Comparison of ENCODE assay signal across 11 cellular contexts in the genomic region with DNA sequence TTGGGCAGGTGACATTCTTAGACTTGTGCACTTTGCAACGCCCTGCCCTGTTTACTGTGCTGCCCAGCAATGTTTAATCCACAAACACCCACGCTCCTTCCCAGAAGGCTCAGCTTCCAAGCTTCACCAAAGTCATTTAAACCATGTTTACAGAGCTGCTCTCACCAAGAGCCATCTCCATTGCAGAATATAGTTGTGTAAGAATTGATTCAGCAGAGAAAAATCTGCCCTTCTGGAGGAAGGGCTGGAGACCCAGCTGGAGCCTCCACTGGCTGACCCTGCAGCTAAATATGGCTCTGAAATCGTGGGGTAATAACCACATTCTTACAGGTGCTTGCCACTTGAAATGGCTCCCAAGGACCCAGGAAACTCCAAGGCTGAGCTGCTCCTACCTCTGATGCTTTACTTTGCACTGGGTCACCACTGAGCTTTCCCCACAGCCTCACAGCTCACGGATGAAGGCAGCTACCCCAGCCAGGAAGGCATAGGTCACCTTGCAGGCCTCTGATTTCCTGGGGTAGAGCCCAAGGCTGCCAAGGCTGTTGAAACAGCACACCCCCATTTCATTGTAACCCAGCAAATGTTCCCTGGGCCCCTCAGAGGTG. TPM values are rescaled to one million over a fixed set of nuclear protein-coding genes. Genes with fewer than 3 reads are reported as not detected.
DNase-seq lines count a peak whose midpoint lies in the region; ATAC-seq and TF ChIP-seq lines count a peak whose summit lies in the region.
"Had no signal": no experiment of that assay in that cellular context is flagged by ENCODE, and none has a peak within 500 bp of the region (broad histone marks: within the 10 kb centered on the region; RNA-seq: fewer than 3 reads in every experiment).

No MANE protein-coding gene starts in this region.

- H3K4me3 ChIP-seq in brain microvascular endothelial cell (ENCODE audit: low read depth, low read length) (no peak overlapping the region), lower lobe of right lung (no peak overlapping the region), upper lobe of left lung (no peak overlapping the region)

- in situ Hi-C loops in brain microvascular endothelial cell (cut with HindIII; ENCODE audit: low pct_ligation_motif_present, low sequenced_read_pairs) = no loop called here

- no peak for DNase-seq in activated naive CD8-positive, alpha-beta T cell treated with anti-CD3 and anti-CD28 coated beads for 36 hours
- DNase-seq in brain microvascular endothelial cell (peak; percentile 85), lower lobe of right lung (no peak), upper lobe of left lung (peak in 1 of 2 donors; percentile 80)
- no peak for DNase-seq in activated naive CD4-positive, alpha-beta T cell treated with anti-CD3 and anti-CD28 coated beads, Interleukin-2, amount 50 U/mL, for 72 hours (ENCODE audit: low spot score in 2 of 2)
- no peak for DNase-seq in stimulated activated CD4-positive, alpha-beta T cell treated with anti-CD3 and anti-CD28 coated beads, Interleukin-4, amount 100 ng/mL, for 4 hours
- DNase-seq: COR-L47 had no signal

- H3K27ac ChIP-seq in brain microvascular endothelial cell = peak overlapping the region; percentile 79
- H3K27ac ChIP-seq in lower lobe of right lung = peak overlapping the region; percentile 82
- peak overlapping the region; percentile 83 to 98 (median 86) for H3K27ac ChIP-seq in upper lobe of left lung
- H3K27ac ChIP-seq: parathyroid adenoma had no signal

- H3K9me3 ChIP-seq in lower lobe of right lung = no peaks in the 10 kb centered on the region
- no peaks in the 10 kb centered on the region for H3K9me3 ChIP-seq in upper lobe of left lung

- intact Hi-C loops in lower lobe of right lung (cut with DNase I) = no loop called here

- no peaks in the 10 kb centered on the region for H3K27me3 Mint-ChIP-seq in activated naive CD8-positive, alpha-beta T cell
- H3K27me3 Mint-ChIP-seq in activated naive CD8-positive, alpha-beta T cell treated with anti-CD3 and anti-CD28 coated beads for 36 hours = no peaks in the 10 kb centered on the region
- H3K27me3 Mint-ChIP-seq: brain had no signal

- H3K4me3 Mint-ChIP-seq in activated naive CD8-positive, alpha-beta T cell = no peak overlapping the region
- no peak overlapping the region for H3K4me3 Mint-ChIP-seq in activated naive CD8-positive, alpha-beta T cell treated with anti-CD3 and anti-CD28 coated beads for 36 hours

- H3K27ac Mint-ChIP-seq in activated naive CD8-positive, alpha-beta T cell = peak overlapping the region; percentile 14
- H3K27ac Mint-ChIP-seq in activated naive CD8-positive, alpha-beta T cell treated with anti-CD3 and anti-CD28 coated beads for 36 hours = no peak overlapping the region
- peak overlapping the region in 1 of 2 donors; percentile 61 for H3K27ac Mint-ChIP-seq in activated naive CD4-positive, alpha-beta T cell treated with anti-CD3 and anti-CD28 coated beads, Interleukin-2, amount 50 U/mL, for 72 hours

- no peaks in the 10 kb centered on the region for H3K9me3 Mint-ChIP-seq in activated naive CD8-positive, alpha-beta T cell (ENCODE audit: low read depth)
- H3K9me3 Mint-ChIP-seq in activated naive CD8-positive, alpha-beta T cell treated with anti-CD3 and anti-CD28 coated beads for 36 hours = no peaks in the 10 kb centered on the region
- H3K9me3 Mint-ChIP-seq in activated naive CD4-positive, alpha-beta T cell treated with anti-CD3 and anti-CD28 coated beads, Interleukin-2, amount 50 U/mL, for 72 hours = no peaks in the 10 kb centered on the region
- H3K9me3 Mint-ChIP-seq: brain had no signal

- H3K36me3 Mint-ChIP-seq in activated naive CD8-positive, alpha-beta T cell = peaks cover 19% of the 10 kb centered on the region
- peaks cover 20% of the 10 kb centered on the region for H3K36me3 Mint-ChIP-seq in activated naive CD8-positive, alpha-beta T cell treated with anti-CD3 and anti-CD28 coated beads for 36 hours
- peaks cover 13 to 20% of the 10 kb centered on the region in 2 donors for H3K36me3 Mint-ChIP-seq in activated naive CD4-positive, alpha-beta T cell treated with anti-CD3 and anti-CD28 coated beads, Interleukin-2, amount 50 U/mL, for 72 hours

- H3K27me3 ChIP-seq in brain microvascular endothelial cell (replicated peaks) = no peaks in the 10 kb centered on the region
- H3K27me3 ChIP-seq in lower lobe of right lung (ENCODE audit: low read depth) = no peaks in the 10 kb centered on the region
- H3K27me3 ChIP-seq in upper lobe of left lung = no peaks in the 10 kb centered on the region

- peaks cover 97% of the 10 kb centered on the region for H3K4me1 ChIP-seq in lower lobe of right lung
- H3K4me1 ChIP-seq in upper lobe of left lung = peaks cover 60 to 84% (median 70%) of the 10 kb centered on the region in 4 donors

- TF ChIP-seq POLR2A in upper lobe of left lung (IDR thresholded peaks at IDR 0.05) = peak in 1 of 4 donors; percentile 32

- TF ChIP-seq CTCF in brain microvascular endothelial cell (IDR thresholded peaks at IDR 0.05; ENCODE audit: low read depth, low read length, missing control alignments) = no peak
- no peak for TF ChIP-seq CTCF in lower lobe of right lung (IDR thresholded peaks at IDR 0.05)
- no peak for TF ChIP-seq CTCF in upper lobe of left lung (IDR thresholded peaks at IDR 0.05)

- WGBS in upper lobe of left lung, 2 donors = 32 to 37% methylated on average over 4 of the region's 4 CpGs

- ATAC-seq in lower lobe of right lung (peak; percentile 84 to 89), upper lobe of left lung (ENCODE audit: low FRiP score in 2 of 2) (peak; percentile 58 to 88), HG03039 (IDR thresholded peaks at IDR 0.05; ENCODE audit: unreplicated experiment) (no peak)
- no peak for ATAC-seq in activated naive CD4-positive, alpha-beta T cell treated with anti-CD3 and anti-CD28 coated beads, Interleukin-2, amount 50 U/mL, for 72 hours

- peaks cover 72% of the 10 kb centered on the region for H3K4me1 Mint-ChIP-seq in activated naive CD8-positive, alpha-beta T cell (ENCODE audit: low read depth)
- peaks cover 46% of the 10 kb centered on the region for H3K4me1 Mint-ChIP-seq in activated naive CD8-positive, alpha-beta T cell treated with anti-CD3 and anti-CD28 coated beads for 36 hours

- TF ChIP-seq EP300 in upper lobe of left lung (IDR thresholded peaks at IDR 0.05) = peak; percentile 8 to 89 (median 38)

- H3K36me3 ChIP-seq in brain microvascular endothelial cell (replicated peaks) = peaks cover 90% of the 10 kb centered on the region
- H3K36me3 ChIP-seq in lower lobe of right lung = peaks cover 71% of the 10 kb centered on the region
- H3K36me3 ChIP-seq in upper lobe of left lung = peaks cover 7 to 68% (median 36%) of the 10 kb centered on the region in 4 donors

RNA-seq across cellular contexts. Expression of a gene that starts 8.8 kb away (rescaled TPM):
- total RNA-seq in activated naive CD8-positive, alpha-beta T cell treated with anti-CD3 and anti-CD28 coated beads for 36 hours = 10 to 100 TPM; 23.6 to 24.3 TPM
- total RNA-seq in lower lobe of right lung (253 TPM), upper lobe of left lung (1,000 to 10,000 TPM in 1 of 6 donors, 100 to 1,000 TPM in 5; 271 to 1,436 (median 427) TPM)
- total RNA-seq in activated naive CD4-positive, alpha-beta T cell treated with anti-CD3 and anti-CD28 coated beads, Interleukin-2, amount 50 U/mL, for 72 hours = 10 to 100 TPM in 1 of 2 donors, 1 to 10 TPM in 1; 7.0 to 36.8 TPM

RNA-seq across cellular contexts. Expression of a gene that starts 55.6 kb away (rescaled TPM):
- total RNA-seq in activated naive CD8-positive, alpha-beta T cell treated with anti-CD3 and anti-CD28 coated beads for 36 hours = not detected
- total RNA-seq in lower lobe of right lung (70.6 TPM), upper lobe of left lung (100 to 1,000 TPM in 1 of 6 donors, 10 to 100 TPM in 5; 40.3 to 274 (median 74.3) TPM)
- not detected for total RNA-seq in activated naive CD4-positive, alpha-beta T cell treated with anti-CD3 and anti-CD28 coated beads, Interleukin-2, amount 50 U/mL, for 72 hours

Comparison
In these comparisons a context has a peak if more than half of its experiments do, and no peak if none do; other contexts are left out.
1. ATAC-seq: peak in lower lobe of right lung (2 of 2) and upper lobe of left lung (2 of 2); none in HG03039 (single experiment) and activated naive CD4-positive, alpha-beta T cell treated with anti-CD3 and anti-CD28 coated beads, Interleukin-2, amount 50 U/mL, for 72 hours (0 of 2).
2. RNA of a gene that starts 55.6 kb away (total RNA-seq): 40.3 to 274 TPM in upper lobe of left lung and 70.6 TPM in lower lobe of right lung (single experiment); not detected in activated naive CD4-positive, alpha-beta T cell treated with anti-CD3 and anti-CD28 coated beads, Interleukin-2, amount 50 U/mL, for 72 hours and not detected in activated naive CD8-positive, alpha-beta T cell treated with anti-CD3 and anti-CD28 coated beads for 36 hours; every median in the first group is over 10 times any median in the second.
3. Peak in every context shown above with its lines, with median percentiles within 50 percentile points of each other: H3K27ac ChIP-seq.